15 cellular contexts compared by ENCODE assay signal in genomic region chr2:42879913-42880737, GRCh38.
DNase-seq lines count a peak whose midpoint lies in the region; ATAC-seq and TF ChIP-seq lines count a peak whose summit lies in the region.
"Had no signal": no experiment of that assay in that cellular context is flagged by ENCODE, and none has a peak within 500 bp of the region (broad histone marks: within the 10 kb centered on the region; RNA-seq: fewer than 3 reads in every experiment).

No MANE protein-coding gene starts in this region.

- TF ChIP-seq EP300 in ovary (IDR thresholded peaks at IDR 0.05), result no peak

- no peaks in the 10 kb centered on the region for H3K9me3 ChIP-seq in heart right ventricle
- H3K9me3 ChIP-seq in ovary, result no peaks in the 10 kb centered on the region
- H3K9me3 ChIP-seq: tibial artery had no signal

- intact Hi-C loops in heart right ventricle (cut with DNase I), result loop anchor here in 6 of 10 donors (1.0 to 10.0 kb wide), 3 partner anchors 45 to 47 kb away; no protein-coding TSS in a partner anchor
- intact Hi-C loops in ovary (cut with DNase I), result loop anchor here in 2 of 4 donors (10.0 kb wide), 1 partner anchor 45 kb away; no protein-coding TSS in a partner anchor

- H3K27ac Mint-ChIP-seq in stimulated activated naive CD8-positive, alpha-beta T cell treated with anti-CD3 and anti-CD28 coated beads, Interleukin-15, amount 100 ng/mL, for 72 hours, result peak overlapping the region; percentile 64 to 65
- H3K27ac Mint-ChIP-seq: activated CD4-positive, alpha-beta memory T cell treated with anti-CD3 and anti-CD28 coated beads for 36 hours; T-helper 17 cell had no signal

- H3K36me3 ChIP-seq in heart right ventricle, result no peaks in the 10 kb centered on the region
- no peaks in the 10 kb centered on the region for H3K36me3 ChIP-seq in ovary
- H3K36me3 ChIP-seq: tibial artery had no signal

- no peaks in the 10 kb centered on the region for H3K9me3 Mint-ChIP-seq in stimulated activated naive CD8-positive, alpha-beta T cell treated with anti-CD3 and anti-CD28 coated beads, Interleukin-15, amount 100 ng/mL, for 72 hours
- H3K9me3 Mint-ChIP-seq: activated CD4-positive, alpha-beta memory T cell treated with anti-CD3 and anti-CD28 coated beads for 36 hours had no signal

- H3K4me1 Mint-ChIP-seq in stimulated activated naive CD8-positive, alpha-beta T cell treated with anti-CD3 and anti-CD28 coated beads, Interleukin-15, amount 100 ng/mL, for 72 hours, result peaks cover 37% of the 10 kb centered on the region
- H3K4me1 Mint-ChIP-seq: T-helper 17 cell had no signal

- ATAC-seq in stimulated activated naive CD8-positive, alpha-beta T cell treated with anti-CD3 and anti-CD28 coated beads, Interleukin-15, amount 100 ng/mL, for 72 hours, result no peak
- no peak for ATAC-seq in stimulated activated naive CD8-positive, alpha-beta T cell treated with anti-CD3 and anti-CD28 coated beads, Interleukin-15, Interleukin-2, amounts not matched to agents 100 U/mL and 50 U/mL, for 24 hours
- peak; percentile 49 to 81 (median 61) for ATAC-seq in heart right ventricle
- ATAC-seq: T-helper 17 cell had no signal

- H3K27me3 Mint-ChIP-seq in stimulated activated naive CD8-positive, alpha-beta T cell treated with anti-CD3 and anti-CD28 coated beads, Interleukin-15, amount 100 ng/mL, for 72 hours, result no peaks in the 10 kb centered on the region
- H3K27me3 Mint-ChIP-seq: activated CD4-positive, alpha-beta memory T cell treated with anti-CD3 and anti-CD28 coated beads for 36 hours; T-helper 17 cell had no signal

- TF ChIP-seq CTCF in heart right ventricle (IDR thresholded peaks at IDR 0.05), result no peak
- TF ChIP-seq CTCF in ovary (IDR thresholded peaks at IDR 0.05), result no peak

- no peak overlapping the region for H3K4me3 Mint-ChIP-seq in stimulated activated naive CD8-positive, alpha-beta T cell treated with anti-CD3 and anti-CD28 coated beads, Interleukin-15, amount 100 ng/mL, for 72 hours
- H3K4me3 Mint-ChIP-seq: activated CD4-positive, alpha-beta memory T cell treated with anti-CD3 and anti-CD28 coated beads for 36 hours; T-helper 17 cell had no signal

- no peak overlapping the region for H3K4me3 ChIP-seq in heart right ventricle
- H3K4me3 ChIP-seq in ovary, result no peak overlapping the region
- H3K4me3 ChIP-seq: tibial artery had no signal

- WGBS in heart right ventricle, 2 donors, result 48 to 51% methylated on average over 18 of the region's 18 CpGs
- WGBS in ovary, 3 donors, result 14 to 19% (median 19%) methylated on average over 18 of the region's 18 CpGs

- H3K4me1 ChIP-seq in heart right ventricle, result peaks cover 33 to 71% (median 56%) of the 10 kb centered on the region in 9 donors
- peaks cover 30% of the 10 kb centered on the region for H3K4me1 ChIP-seq in ovary (ENCODE audit: insufficient read depth)

- no peak for TF ChIP-seq POLR2A in ovary (IDR thresholded peaks at IDR 0.05)

- H3K27me3 ChIP-seq in heart right ventricle, result no peaks in the 10 kb centered on the region
- no peaks in the 10 kb centered on the region for H3K27me3 ChIP-seq in ovary
- H3K27me3 ChIP-seq: tibial artery had no signal

- DNase-seq in stimulated activated naive CD8-positive, alpha-beta T cell treated with anti-CD3 and anti-CD28 coated beads, Interleukin-15, amount 100 ng/mL, for 72 hours, result no peak
- no peak for DNase-seq in stimulated activated naive CD8-positive, alpha-beta T cell treated with anti-CD3 and anti-CD28 coated beads, Interleukin-15, Interleukin-2, amounts not matched to agents 100 U/mL and 50 U/mL, for 24 hours
- DNase-seq in heart right ventricle, result peak; percentile 66 to 67
- peak; percentile 58 to 82 (median 73) for DNase-seq in ovary
- DNase-seq in COR-L47 (lab: John Stamatoyannopoulos, UW), result no peak
- DNase-seq in cerebellar cortex (ENCODE audit: low spot score), result no peak
- no peak for DNase-seq in putamen (ENCODE audit: low spot score)
- no peak for DNase-seq in effector CD4-positive, alpha-beta T cell
- DNase-seq: activated CD4-positive, alpha-beta memory T cell treated with anti-CD3 and anti-CD28 coated beads for 36 hours; activated naive CD4-positive, alpha-beta T cell treated with anti-CD3 and anti-CD28 coated beads, Interleukin-2, amount 50 U/mL, for 16 hours; DMS53; head of caudate nucleus; MV-4-11; T-helper 17 cell; tibial artery had no signal

- H3K27ac ChIP-seq in heart right ventricle (peak overlapping the region; percentile 61 to 95 (median 82)), ovary (peak overlapping the region; percentile 37 to 81)
- H3K27ac ChIP-seq: tibial artery had no signal

Comparison
In these comparisons a context has a peak if more than half of its experiments do, and no peak if none do; other contexts are left out.
1. ATAC-seq: peak in heart right ventricle (8 of 8); none in stimulated activated naive CD8-positive, alpha-beta T cell treated with anti-CD3 and anti-CD28 coated beads, Interleukin-15, amount 100 ng/mL, for 72 hours (single experiment) and stimulated activated naive CD8-positive, alpha-beta T cell treated with anti-CD3 and anti-CD28 coated beads, Interleukin-15, Interleukin-2, amounts not matched to agents 100 U/mL and 50 U/mL, for 24 hours (single experiment).
2. DNase-seq: peak in heart right ventricle (2 of 2) and ovary (5 of 5); none in stimulated activated naive CD8-positive, alpha-beta T cell treated with anti-CD3 and anti-CD28 coated beads, Interleukin-15, amount 100 ng/mL, for 72 hours (0 of 2), stimulated activated naive CD8-positive, alpha-beta T cell treated with anti-CD3 and anti-CD28 coated beads, Interleukin-15, Interleukin-2, amounts not matched to agents 100 U/mL and 50 U/mL, for 24 hours (single experiment), COR-L47 (single experiment), cerebellar cortex (single experiment), putamen (single experiment) and effector CD4-positive, alpha-beta T cell (single experiment).